28 cellular contexts compared by ENCODE assay signal in the genomic region with DNA sequence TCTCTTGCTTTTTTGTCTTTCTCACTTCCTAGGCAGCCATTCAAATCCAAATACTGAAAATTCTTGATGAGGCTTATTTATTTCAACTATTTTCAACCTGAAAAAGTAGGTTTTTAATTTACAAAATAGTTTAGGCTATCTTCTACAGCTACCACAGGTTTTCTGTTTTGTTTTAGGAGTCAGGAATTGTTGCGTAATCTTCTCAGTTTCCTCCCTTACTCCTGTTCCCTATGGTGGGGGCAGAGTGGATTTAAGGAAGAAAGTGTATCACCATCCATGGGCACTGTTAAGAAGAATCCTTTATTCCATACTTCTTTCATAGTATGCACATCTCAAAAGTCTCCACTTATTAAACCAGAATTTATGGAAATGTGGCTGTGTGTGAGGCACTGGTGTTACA.
"Had no signal": no experiment of that assay in that cellular context is flagged by ENCODE, and none has a peak within 500 bp of the region (broad histone marks: within the 10 kb centered on the region; RNA-seq: fewer than 3 reads in every experiment).

No MANE protein-coding gene starts in this region.

- H3K27me3 Mint-ChIP-seq: activated CD8-positive, alpha-beta T cell treated with anti-CD3 and anti-CD28 coated beads for 36 hours; activated naive CD4-positive, alpha-beta T cell treated with anti-CD3 and anti-CD28 coated beads, Interleukin-2, amount 50 U/mL, for 24 hours had no signal

- H3K9me2 ChIP-seq: SK-N-SH had no signal

- H3K4me1 ChIP-seq: body of pancreas, SJCRH30 had no signal

- H3K27ac ChIP-seq: body of pancreas, cardiac muscle cell, KMS-11, SJCRH30, WERI-Rb-1 had no signal

- H3K36me3 ChIP-seq: ascending aorta, cardiac muscle cell, SJCRH30, WERI-Rb-1 had no signal

- H3K9ac ChIP-seq: KMS-11, SK-N-SH had no signal

- H3K27me3 ChIP-seq: ascending aorta, body of pancreas, cardiac muscle cell, SJCRH30 had no signal

- DNase-seq: activated CD4-positive, alpha-beta T cell treated with anti-CD3 and anti-CD28 coated beads for 4 hours; activated CD8-positive, alpha-beta memory T cell treated with anti-CD3 and anti-CD28 coated beads, Interleukin-2, amount 50 U/mL, for 4 hours; activated CD8-positive, alpha-beta T cell treated with anti-CD3 and anti-CD28 coated beads for 36 hours; activated effector memory CD4-positive, alpha-beta T cell treated with Interleukin-2 at 50 U/mL for 16 hours; activated naive CD4-positive, alpha-beta T cell; amniotic stem cell; body of pancreas; cerebellar nuclear complex; MM.1S; NCI-H1105; NCI-H1436; NCI-H2029 treated with DMSO at 0.1 percent for 48 hours; NCI-H345; NCI-H510A; NCI-H526 treated with DMSO at 0.1 percent for 48 hours; NCI-H82; OCI-M1; RPMI8226; SJCRH30; SK-N-SH; T-helper 1 cell; WERI-Rb-1 had no signal

- H3K4me1 Mint-ChIP-seq: activated naive CD4-positive, alpha-beta T cell treated with anti-CD3 and anti-CD28 coated beads, Interleukin-2, amount 50 U/mL, for 24 hours had no signal

- H3K4me2 ChIP-seq: KMS-11, SK-N-SH had no signal

- H3K9me3 ChIP-seq: body of pancreas, SJCRH30 had no signal

- H3K27ac Mint-ChIP-seq: activated CD8-positive, alpha-beta T cell treated with anti-CD3 and anti-CD28 coated beads for 36 hours; activated naive CD4-positive, alpha-beta T cell treated with anti-CD3 and anti-CD28 coated beads, Interleukin-2, amount 50 U/mL, for 24 hours had no signal

- ATAC-seq: activated CD8-positive, alpha-beta T cell treated with anti-CD3 and anti-CD28 coated beads for 36 hours; body of pancreas; Panc1; Right ventricle myocardium inferior had no signal

- H3K4me3 ChIP-seq: ascending aorta, body of pancreas, cardiac muscle cell, SJCRH30 had no signal

- H3K4me3 Mint-ChIP-seq: activated CD8-positive, alpha-beta T cell treated with anti-CD3 and anti-CD28 coated beads for 36 hours; activated naive CD4-positive, alpha-beta T cell treated with anti-CD3 and anti-CD28 coated beads, Interleukin-2, amount 50 U/mL, for 24 hours had no signal
